ENCODE assay signal across 1 cellular context in the genomic region with DNA sequence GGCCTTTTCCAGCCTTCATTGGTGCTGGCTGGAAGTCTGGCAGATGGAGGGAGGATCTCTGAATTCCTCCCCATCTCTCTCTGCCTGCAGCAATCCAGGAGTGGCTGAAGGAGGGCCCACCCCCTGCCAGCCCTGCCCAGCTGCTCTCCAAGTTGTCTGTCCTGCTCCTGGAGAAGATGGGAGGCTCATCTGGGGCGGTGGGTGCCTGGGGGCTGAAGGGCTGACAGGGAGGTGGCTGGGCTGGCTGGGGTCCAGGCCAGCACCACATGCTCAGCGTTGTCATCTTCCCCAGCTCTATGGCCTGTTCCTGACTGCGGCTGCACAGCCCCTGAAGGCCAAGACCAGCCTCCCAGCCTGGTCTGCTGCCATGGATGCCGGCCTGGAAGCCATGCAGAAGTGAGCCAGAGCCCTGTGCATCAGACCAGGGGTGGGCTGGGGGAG.
TF ChIP-seq lines count a peak whose summit lies in the region.

No MANE protein-coding gene starts in this region.

TF ChIP-seq in K562, 482 proteins besides CTCF, POLR2A, EP300 and RAD21:
- TF ChIP-seq GABPB2 (CRISPR knock-in tag; conservative IDR thresholded peaks at IDR 0.05) = no peak
- peak; percentile 41; the same call in 1 of the 2 replicates for TF ChIP-seq POLR2G (IDR thresholded peaks at IDR 0.05; ENCODE audit: low read depth, low read length)
